In genomic region chr17:2235792-2236365, GRCh38 we compare ENCODE assay signal across 22 cellular contexts.
A peak's percentile ranks its signal among the peaks of the same experiment; 100 is the strongest.
DNase-seq lines count a peak whose midpoint lies in the region; ATAC-seq and TF ChIP-seq lines count a peak whose summit lies in the region.
"Had no signal": no experiment of that assay in that cellular context is flagged by ENCODE, and none has a peak within 500 bp of the region (broad histone marks: within the 10 kb centered on the region; RNA-seq: fewer than 3 reads in every experiment).

No MANE protein-coding gene starts in this region.

- no peak overlapping the region for H3K18ac ChIP-seq in H9 (ENCODE audit: insufficient read length, low read depth, low read length)

- H2AFZ ChIP-seq in H9 (ENCODE audit: low read length): no peak overlapping the region

- H2AK5ac ChIP-seq in H9 (ENCODE audit: insufficient read length, low read length): no peak overlapping the region

- peaks cover 49 to 95% (median 91%) of the 10 kb centered on the region in 4 donors for H3K4me1 ChIP-seq in esophagus muscularis mucosa
- peaks cover 53% of the 10 kb centered on the region for H3K4me1 ChIP-seq in lower lobe of right lung
- peaks cover 14 to 74% (median 62%) of the 10 kb centered on the region in 5 donors for H3K4me1 ChIP-seq in subcutaneous abdominal adipose tissue (ENCODE audit: control insufficient read depth in 5 of 5, insufficient read depth in 5 of 5, low read length in 5 of 5)
- no peaks in the 10 kb centered on the region for H3K4me1 ChIP-seq in H9 (ENCODE audit: insufficient read depth, low read length)
- peaks cover 23 to 59% of the 10 kb centered on the region in 2 donors for H3K4me1 ChIP-seq in thyroid gland
- H3K4me1 ChIP-seq: colonic mucosa had no signal

- no peak overlapping the region for H3K4me2 ChIP-seq in H9 (ENCODE audit: insufficient read depth, insufficient read length, low read length)
- H3K4me2 ChIP-seq: BLaER1 treated with 17β-estradiol and CSF1 and Interleukin-3, amounts not matched to agents 10 nM and 100 nM had no signal

- H3K4ac ChIP-seq in H9 (ENCODE audit: low read depth, low read length): no peak overlapping the region

- H2BK12ac ChIP-seq in H9 (ENCODE audit: insufficient read length, low read depth, low read length): no peak overlapping the region

- no peak overlapping the region for H3K23ac ChIP-seq in H9 (ENCODE audit: insufficient read length, low read depth, low read length)

- H3K36me3 Mint-ChIP-seq in HFFc6 (ENCODE audit: low read depth) (0 out of 2 replicates have a peak, but pooled peaks cover 5% of the 10 kb centered on the region), H9 (ENCODE audit: insufficient read depth in 1 of 3, low read depth in 3 of 3) (peaks cover 0 to 18% (median 14%) of the 10 kb centered on the region in 3 experiments; a peak in 4 of 7 replicates)

- H3K4me3 ChIP-seq in esophagus muscularis mucosa (peak overlapping the region in 1 of 4 donors; percentile 1), lower lobe of right lung (no peak overlapping the region), subcutaneous abdominal adipose tissue (ENCODE audit: low read depth in 1 of 5, low read length in 5 of 5) (peak overlapping the region in 2 of 5 donors; percentile 4 to 37), thyroid gland (replicated peaks in 1 of 3) (no peak overlapping the region)
- H3K4me3 ChIP-seq: BLaER1 treated with 17β-estradiol and CSF1 and Interleukin-3, amounts not matched to agents 10 nM and 100 nM; colonic mucosa; left lung had no signal

- 67% methylated on average over 5 of the region's 6 CpGs for WGBS in esophagus muscularis mucosa
- no CpG with 5 or more reads among the region's 6 CpGs for WGBS in H9 (ENCODE audit: extremely low coverage, insufficient read length, low lambda C conversion rate)
- 82 to 83% methylated on average over 5 to 6 of the region's 6 CpGs for WGBS in thyroid gland, 2 donors

- H3K9ac ChIP-seq in subcutaneous abdominal adipose tissue (ENCODE audit: low read length in 5 of 5): peak overlapping the region in 3 of 5 donors; percentile 3 to 35 (median 19)
- no peak overlapping the region for H3K9ac ChIP-seq in H9 (ENCODE audit: extremely low read depth, insufficient read length, low read length)
- H3K9ac ChIP-seq: BLaER1 treated with 17β-estradiol and CSF1 and Interleukin-3, amounts not matched to agents 10 nM and 100 nM had no signal

- no peaks in the 10 kb centered on the region for H4K20me1 ChIP-seq in H9 (ENCODE audit: control insufficient read depth, insufficient read depth, insufficient read length)

- H2BK120ac ChIP-seq in H9 (ENCODE audit: low read depth, low read length, poor library complexity, severe bottlenecking): no peak overlapping the region

- H3T11ph ChIP-seq in H9 (ENCODE audit: low read length): no peak overlapping the region

- no peaks in the 10 kb centered on the region for H3K79me1 ChIP-seq in H9 (ENCODE audit: insufficient read depth, low read depth, low read length, poor library complexity, severe bottlenecking)

- no peak overlapping the region for H3K4me3 Mint-ChIP-seq in HFFc6
- H3K4me3 Mint-ChIP-seq in H9: no peak overlapping the region
- H3K4me3 Mint-ChIP-seq: activated CD4-positive, alpha-beta T cell treated with anti-CD3 and anti-CD28 coated beads, Interleukin-2, amount 10 ng/mL, durations not matched to agents 7 days and 5 days; activated naive CD8-positive, alpha-beta T cell treated with anti-CD3 and anti-CD28 coated beads, Interleukin-2, amount 10 ng/mL, durations not matched to agents 7 days and 5 days; activated T-cell treated with anti-CD3 and anti-CD28 coated beads, Interleukin-2, amount 50 U/mL, for 4 hours; naive thymus-derived CD8-positive, alpha-beta T cell; T-helper 2 cell treated with Interferon-gamma antibody and Interleukin-4, amounts not matched to agents 5 μg/mL and 100 μg/mL, for 36 hours had no signal

- H3K9me3 Mint-ChIP-seq in HFFc6 (no peaks in the 10 kb centered on the region), H9 (no peaks in the 10 kb centered on the region)
- H3K9me3 Mint-ChIP-seq: activated CD4-positive, alpha-beta T cell treated with anti-CD3 and anti-CD28 coated beads, Interleukin-2, amount 10 ng/mL, durations not matched to agents 7 days and 5 days; activated naive CD8-positive, alpha-beta T cell treated with anti-CD3 and anti-CD28 coated beads, Interleukin-2, amount 10 ng/mL, durations not matched to agents 7 days and 5 days; activated T-cell treated with anti-CD3 and anti-CD28 coated beads, Interleukin-2, amount 50 U/mL, for 4 hours; naive thymus-derived CD8-positive, alpha-beta T cell; T-helper 2 cell treated with Interferon-gamma antibody and Interleukin-4, amounts not matched to agents 5 μg/mL and 100 μg/mL, for 36 hours had no signal

- no peak overlapping the region for H2BK15ac ChIP-seq in H9 (ENCODE audit: low read depth, low read length)

- H4K8ac ChIP-seq in H9 (replicated peaks; ENCODE audit: insufficient read length, low read depth, low read length): no peak overlapping the region

- no peak for TF ChIP-seq EP300 in esophagus muscularis mucosa (IDR thresholded peaks at IDR 0.05)

- H3K36me3 ChIP-seq in esophagus muscularis mucosa (peaks cover 0 to 29% (median 22%) of the 10 kb centered on the region in 4 donors), lower lobe of right lung (peaks cover 31% of the 10 kb centered on the region), subcutaneous abdominal adipose tissue (ENCODE audit: control insufficient read depth in 5 of 5, insufficient read depth in 5 of 5, low read length in 5 of 5) (peaks cover 0 to 24% (median 2%) of the 10 kb centered on the region in 5 donors), thyroid gland (no peaks in the 10 kb centered on the region)
- H3K36me3 ChIP-seq: colonic mucosa had no signal

- H3K4me1 Mint-ChIP-seq in HFFc6 (ENCODE audit: low read depth): peaks cover 77% of the 10 kb centered on the region
- peaks cover 2 to 8% of the 10 kb centered on the region in 2 experiments; a peak in 3 of 4 replicates for H3K4me1 Mint-ChIP-seq in H9

- H3K79me2 ChIP-seq in H9 (ENCODE audit: insufficient read depth, low read length): no peaks in the 10 kb centered on the region

- H2BK5ac ChIP-seq in H9 (ENCODE audit: insufficient read length, low read length): no peak overlapping the region

- peak overlapping the region; percentile 62 to 80 (median 69) for H3K27ac ChIP-seq in esophagus muscularis mucosa (replicated peaks in 1 of 4)
- peak overlapping the region; percentile 18 for H3K27ac ChIP-seq in lower lobe of right lung
- peak overlapping the region; percentile 81 for H3K27ac ChIP-seq in subcutaneous abdominal adipose tissue (ENCODE audit: low read depth, low read length)
- H3K27ac ChIP-seq in substantia nigra (ENCODE audit: low read depth, low read length, poor library complexity, severe bottlenecking): no peak overlapping the region
- no peak overlapping the region for H3K27ac ChIP-seq in H9 (ENCODE audit: insufficient read length, low read depth, low read length)
- peak overlapping the region in 1 of 3 donors; percentile 20 for H3K27ac ChIP-seq in thyroid gland
- H3K27ac ChIP-seq: BLaER1 treated with 17β-estradiol and CSF1 and Interleukin-3, amounts not matched to agents 10 nM and 100 nM; colonic mucosa; epithelial cell of prostate had no signal

- H3K27me3 ChIP-seq in esophagus muscularis mucosa: no peaks in the 10 kb centered on the region
- no peaks in the 10 kb centered on the region for H3K27me3 ChIP-seq in lower lobe of right lung (ENCODE audit: low read depth)
- no peaks in the 10 kb centered on the region for H3K27me3 ChIP-seq in subcutaneous abdominal adipose tissue (ENCODE audit: control insufficient read depth in 5 of 5, insufficient read depth in 4 of 5, low read length in 5 of 5)
- no peaks in the 10 kb centered on the region for H3K27me3 ChIP-seq in H9 (ENCODE audit: insufficient read depth, low read length)
- no peaks in the 10 kb centered on the region for H3K27me3 ChIP-seq in thyroid gland
- H3K27me3 ChIP-seq: BLaER1 treated with 17β-estradiol and CSF1 and Interleukin-3, amounts not matched to agents 10 nM and 100 nM; colonic mucosa; left lung had no signal

- H3K56ac ChIP-seq in H9 (ENCODE audit: insufficient read length, low read depth, low read length): no peak overlapping the region

- H3K27ac Mint-ChIP-seq in HFFc6 (peak overlapping the region; percentile 17; the same call in 1 of the 2 replicates), H9 (no peak overlapping the region)
- H3K27ac Mint-ChIP-seq: activated naive CD8-positive, alpha-beta T cell treated with anti-CD3 and anti-CD28 coated beads, Interleukin-2, amount 10 ng/mL, durations not matched to agents 7 days and 5 days; T-helper 2 cell treated with Interferon-gamma antibody and Interleukin-4, amounts not matched to agents 5 μg/mL and 100 μg/mL, for 36 hours had no signal

- no peak overlapping the region for H4K5ac ChIP-seq in H9 (ENCODE audit: insufficient read length, low read depth, low read length)

- TF ChIP-seq POLR2A in esophagus muscularis mucosa (IDR thresholded peaks at IDR 0.05; ENCODE audit: low read depth): no peak
- TF ChIP-seq POLR2A in thyroid gland (IDR thresholded peaks at IDR 0.05): no peak

- no peak for DNase-seq in HFFc6
- no peak for DNase-seq in esophagus muscularis mucosa (ENCODE audit: extremely low spot score)
- DNase-seq in lower lobe of right lung: no peak
- no peak for DNase-seq in substantia nigra (lab: John Stamatoyannopoulos, UW)
- no peak for DNase-seq in AML-193 (lab: John Stamatoyannopoulos, UW)
- DNase-seq in H9: no peak
- no peak for DNase-seq in thyroid gland
- DNase-seq: activated CD4-positive, alpha-beta T cell treated with anti-CD3 and anti-CD28 coated beads, Interleukin-2, amount 10 ng/mL, durations not matched to agents 7 days and 5 days; activated naive CD8-positive, alpha-beta T cell treated with anti-CD3 and anti-CD28 coated beads, Interleukin-2, amount 10 ng/mL, durations not matched to agents 7 days and 5 days; activated T-cell treated with anti-CD3 and anti-CD28 coated beads, Interleukin-2, amount 50 U/mL, for 4 hours; colonic mucosa; DMS53; left lung; naive thymus-derived CD8-positive, alpha-beta T cell; NCI-H1105; retina; SHP77; stimulated activated CD4-positive, alpha-beta T cell treated with anti-CD3 and anti-CD28 coated beads, Interleukin-4, amount 100 ng/mL, for 1 hour had no signal

- intact Hi-C loops in esophagus muscularis mucosa (cut with DNase I) (no loop called here), lower lobe of right lung (cut with DNase I) (no loop called here), thyroid gland (cut with DNase I) (no loop called here)

- H3K23me2 ChIP-seq in H9 (ENCODE audit: insufficient read length, low read depth, low read length, poor library complexity, severe bottlenecking): no peaks in the 10 kb centered on the region

- H2BK20ac ChIP-seq in H9 (ENCODE audit: low read depth, low read length, poor library complexity, severe bottlenecking): no peak overlapping the region

- TF ChIP-seq CTCF in HFFc6 (IDR thresholded peaks at IDR 0.05): no peak
- TF ChIP-seq CTCF in esophagus muscularis mucosa (IDR thresholded peaks at IDR 0.05): peak in 1 of 3 experiments; percentile 15
- no peak for TF ChIP-seq CTCF in lower lobe of right lung (IDR thresholded peaks at IDR 0.05)
- TF ChIP-seq CTCF in H9 (conservative IDR thresholded peaks at IDR 0.05): no peak
- TF ChIP-seq CTCF in thyroid gland (IDR thresholded peaks at IDR 0.05): no peak

- ATAC-seq in lower lobe of right lung: no peak
- ATAC-seq: activated T-cell treated with anti-CD3 and anti-CD28 coated beads, Interleukin-2, amount 50 U/mL, for 4 hours; left lung; naive thymus-derived CD8-positive, alpha-beta T cell had no signal

- H3K27me3 Mint-ChIP-seq in HFFc6 (ENCODE audit: insufficient read depth) (peaks cover 2% of the 10 kb centered on the region; the same call in 1 of the 2 replicates), H9 (ENCODE audit: low read depth) (no peaks in the 10 kb centered on the region)
- H3K27me3 Mint-ChIP-seq: activated CD4-positive, alpha-beta T cell treated with anti-CD3 and anti-CD28 coated beads, Interleukin-2, amount 10 ng/mL, durations not matched to agents 7 days and 5 days; activated naive CD8-positive, alpha-beta T cell treated with anti-CD3 and anti-CD28 coated beads, Interleukin-2, amount 10 ng/mL, durations not matched to agents 7 days and 5 days; naive thymus-derived CD8-positive, alpha-beta T cell had no signal

- H3K9me3 ChIP-seq in esophagus muscularis mucosa: no peaks in the 10 kb centered on the region
- no peaks in the 10 kb centered on the region for H3K9me3 ChIP-seq in lower lobe of right lung
- H3K9me3 ChIP-seq in subcutaneous abdominal adipose tissue (ENCODE audit: control insufficient read depth in 5 of 5, low read length in 5 of 5): no peaks in the 10 kb centered on the region
- H3K9me3 ChIP-seq in H9 (ENCODE audit: control insufficient read depth, low read depth, low read length): no peaks in the 10 kb centered on the region
- H3K9me3 ChIP-seq in thyroid gland: no peaks in the 10 kb centered on the region
- H3K9me3 ChIP-seq: BLaER1 treated with 17β-estradiol and CSF1 and Interleukin-3, amounts not matched to agents 10 nM and 100 nM; colonic mucosa; left lung had no signal

- H4K91ac ChIP-seq in H9 (ENCODE audit: insufficient read length, low read depth, low read length): no peak overlapping the region

- no peak overlapping the region for H3K14ac ChIP-seq in H9 (ENCODE audit: insufficient read depth, low read length)

Comparison
In these comparisons a context has a peak if more than half of its experiments do, and no peak if none do; other contexts are left out.
1. H3K27ac ChIP-seq: peak in esophagus muscularis mucosa (4 of 4), lower lobe of right lung (single experiment) and subcutaneous abdominal adipose tissue (single experiment); none in substantia nigra (single experiment) and H9 (single experiment).